In the genomic region with DNA sequence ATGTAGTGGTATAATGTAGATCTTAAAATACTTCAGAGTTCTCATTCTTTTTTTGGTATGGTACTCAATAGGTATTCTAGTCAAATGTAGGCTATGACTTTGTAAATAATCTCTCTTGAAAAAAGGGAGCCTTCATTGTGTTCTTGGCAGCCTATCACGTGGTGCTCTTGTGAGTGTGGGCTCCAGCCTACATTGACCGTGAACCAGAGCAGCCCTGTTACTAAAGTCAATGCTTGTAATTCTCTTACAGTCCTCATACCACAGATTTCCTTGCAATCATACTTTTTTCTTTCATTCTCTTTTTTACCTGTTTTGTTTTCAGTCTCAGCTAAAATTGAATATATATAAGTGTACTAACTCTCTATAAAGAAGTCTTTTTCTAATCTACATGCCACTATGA, we compare ENCODE assay signal across 8 cellular contexts. TPM values are rescaled to one million over a fixed set of nuclear protein-coding genes. Genes with fewer than 3 reads are reported as not detected.
A peak's percentile ranks its signal among the peaks of the same experiment; 100 is the strongest.
DNase-seq lines count a peak whose midpoint lies in the region; ATAC-seq, FAIRE-seq and TF ChIP-seq lines count a peak whose summit lies in the region.

No MANE protein-coding gene starts in this region.

- no peak overlapping the region for H2AK5ac ChIP-seq in H1 (ENCODE audit: low read depth, low read length)

- POLR2A ChIA-PET in H1 (lab: Charles Lee; ENCODE audit: partially characterized antibody): no interaction called here

- no peak overlapping the region for H3K9ac ChIP-seq in H1 (replicated peaks in 1 of 4; ENCODE audit: extremely low read depth in 1 of 4, low read depth in 3 of 4, low read length in 3 of 4)

- H3K23ac ChIP-seq in H1 (ENCODE audit: insufficient read length): no peak overlapping the region

- no peak for TF ChIP-seq EP300 in H1 (IDR thresholded peaks at IDR 0.05; ENCODE audit: borderline replicate concordance in 1 of 2, low read depth in 2 of 2, low read length in 2 of 2)

- H2AFZ ChIP-seq in H1 (ENCODE audit: low read length): no peak overlapping the region

- H3K79me2 ChIP-seq in H1 (ENCODE audit: control insufficient read depth in 1 of 2, insufficient read depth in 2 of 2, low read length in 2 of 2): peaks cover 30 to 100% of the 10 kb centered on the region in 2 experiments

- no peak overlapping the region for H2BK5ac ChIP-seq in H1 (ENCODE audit: low read depth, low read length)

- H4K8ac ChIP-seq in H1 (ENCODE audit: extremely low read depth, insufficient read depth, low read length): no peak overlapping the region

- intact Hi-C loops in psoas muscle (cut with DNase I): loop anchor here in 1 of 2 donors (10.0 kb wide), 1 partner anchor 137 kb away; no protein-coding TSS in a partner anchor

- no peak for FAIRE-seq in H1 (lab: Jason Lieb, UNC)

- H3K27me3 ChIP-seq in H1 (replicated peaks in 1 of 4; ENCODE audit: control insufficient read depth in 3 of 4, extremely low read depth in 1 of 4, insufficient read depth in 3 of 4, low read length in 3 of 4) (no peaks in the 10 kb centered on the region), psoas muscle (ENCODE audit: insufficient read depth in 3 of 3, low read length in 2 of 3) (no peaks in the 10 kb centered on the region)

- H3K4me1 ChIP-seq in H1 (replicated peaks in 1 of 4; ENCODE audit: control insufficient read depth in 3 of 4, insufficient read depth in 4 of 4, low read length in 3 of 4) (peaks cover 0 to 8% (median 2%) of the 10 kb centered on the region in 4 experiments; a peak in 2 of 7 replicates), psoas muscle (peaks cover 38% of the 10 kb centered on the region)

- H3K79me1 ChIP-seq in H1 (ENCODE audit: low read depth, low read length): peaks cover 9% of the 10 kb centered on the region; the same call in 1 of the 2 replicates

- H3K9me3 ChIP-seq in H1 (ENCODE audit: insufficient read depth in 2 of 2, low read depth in 1 of 2, low read length in 1 of 2): no peaks in the 10 kb centered on the region
- no peaks in the 10 kb centered on the region for H3K9me3 ChIP-seq in psoas muscle

- peaks cover 11 to 30% of the 10 kb centered on the region in 2 experiments for H4K20me1 ChIP-seq in H1 (replicated peaks in 1 of 2; ENCODE audit: control insufficient read depth in 1 of 2, insufficient read depth in 2 of 2, low read length in 2 of 2)

- no peak for TF ChIP-seq POLR2A in H1 (IDR thresholded peaks at IDR 0.05; ENCODE audit: control extremely low read depth in 1 of 2, low read depth in 2 of 2, low read length in 2 of 2)

- no peak overlapping the region for H3K4ac ChIP-seq in H1 (replicated peaks; ENCODE audit: insufficient read length, low read depth, low read length)

- no peaks in the 10 kb centered on the region for H3K23me2 ChIP-seq in H1 (ENCODE audit: low read depth, low read length)

- no peak overlapping the region for H4K91ac ChIP-seq in H1 (replicated peaks; ENCODE audit: insufficient read length, low read length)

- ATAC-seq in GM19395 (IDR thresholded peaks at IDR 0.05; ENCODE audit: unreplicated experiment) (peak; percentile 48), psoas muscle (peak; percentile 51 to 73 (median 64)), GM21423 (IDR thresholded peaks at IDR 0.05; ENCODE audit: unreplicated experiment) (no peak), GM18870 (IDR thresholded peaks at IDR 0.05; ENCODE audit: unreplicated experiment) (no peak)

- H3K27ac ChIP-seq in H1 (ENCODE audit: low read depth, low read length): no peak overlapping the region
- peak overlapping the region; percentile 51 for H3K27ac ChIP-seq in psoas muscle

- CTCF ChIA-PET in H1 (lab: Charles Lee; ENCODE audit: partially characterized antibody): no interaction called here

- no peak overlapping the region for H4K5ac ChIP-seq in H1 (ENCODE audit: insufficient read length, low read depth, low read length)

- H2BK12ac ChIP-seq in H1 (ENCODE audit: low read depth, low read length): no peak overlapping the region

- H3K14ac ChIP-seq in H1 (ENCODE audit: insufficient read length): no peak overlapping the region

- H2BK15ac ChIP-seq in H1 (ENCODE audit: low read length): no peak overlapping the region

- DNase-seq in NCI-H146 treated with DMSO at 0.1 percent for 48 hours (lab: John Stamatoyannopoulos, UW; ENCODE audit: unreplicated experiment) (peak; percentile 26), H1 (ENCODE audit: low read depth in 1 of 2, low spot score in 2 of 2) (no peak), psoas muscle (no peak)
- no peak for DNase-seq in effector CD8-positive, alpha-beta T cell (lab: John Stamatoyannopoulos, UW)
- DNase-seq in stimulated activated CD4-positive, alpha-beta T cell treated with anti-CD3 and anti-CD28 coated beads, Interleukin-2, amount 100 ng/mL, for 48 hours: no peak

- H2BK20ac ChIP-seq in H1 (ENCODE audit: low read length): no peak overlapping the region

- H3K18ac ChIP-seq in H1 (ENCODE audit: extremely low read depth, low read length): no peak overlapping the region

- H3K4me3 ChIP-seq in H1 (ENCODE audit: extremely low read depth in 1 of 4, insufficient read depth in 2 of 4, low read depth in 3 of 4, low read length in 4 of 4) (no peak overlapping the region), psoas muscle (peak overlapping the region; percentile 26)

- no peak for TF ChIP-seq RAD21 in H1 (IDR thresholded peaks at IDR 0.05 in 1 of 2, conservative IDR thresholded peaks at IDR 0.05 in 1 of 2; ENCODE audit: low read depth in 2 of 2, low read length in 2 of 2)

- WGBS in H1 (ENCODE audit: extremely low coverage in 1 of 2, insufficient coverage in 1 of 2, insufficient read length in 1 of 2, insufficient replicate concordance in 2 of 2, low coverage in 1 of 2, low lambda C conversion rate in 2 of 2, missing lambda C conversion rate in 1 of 2), 2 experiments: 39% methylated on average over 2 of the region's 2 CpGs; no CpG with 5 or more reads in 1 of the 2 experiments
- WGBS in psoas muscle, 3 donors: 0 to 5% (median 4%) methylated on average over 2 of the region's 2 CpGs

- H2BK120ac ChIP-seq in H1 (replicated peaks; ENCODE audit: low read depth, low read length): no peak overlapping the region

- H3K56ac ChIP-seq in H1 (replicated peaks; ENCODE audit: insufficient read length, low read depth, low read length): no peak overlapping the region

- no peaks in the 10 kb centered on the region for H3K36me3 ChIP-seq in H1 (ENCODE audit: control insufficient read depth in 2 of 4, insufficient read depth in 4 of 4, low read length in 3 of 4)
- H3K36me3 ChIP-seq in psoas muscle (ENCODE audit: insufficient read depth in 1 of 2, low read depth in 1 of 2): no peaks in the 10 kb centered on the region

- no peak for TF ChIP-seq CTCF in H1 (IDR thresholded peaks at IDR 0.05; ENCODE audit: control extremely low read depth in 1 of 3, insufficient read depth in 1 of 3, low read depth in 1 of 3, low read length in 3 of 3)
- TF ChIP-seq CTCF in psoas muscle (IDR thresholded peaks at IDR 0.05): no peak

- 0 out of 4 replicates have a peak overlapping the region, but pooled peaks of 1 of the 2 experiments have one; percentile 10 for H3K4me2 ChIP-seq in H1 (ENCODE audit: insufficient read depth in 1 of 2, low read depth in 2 of 2, low read length in 2 of 2)

TF ChIP-seq in H1, 55 proteins besides CTCF, POLR2A, EP300 and RAD21:
- TF ChIP-seq, protein P1, sequence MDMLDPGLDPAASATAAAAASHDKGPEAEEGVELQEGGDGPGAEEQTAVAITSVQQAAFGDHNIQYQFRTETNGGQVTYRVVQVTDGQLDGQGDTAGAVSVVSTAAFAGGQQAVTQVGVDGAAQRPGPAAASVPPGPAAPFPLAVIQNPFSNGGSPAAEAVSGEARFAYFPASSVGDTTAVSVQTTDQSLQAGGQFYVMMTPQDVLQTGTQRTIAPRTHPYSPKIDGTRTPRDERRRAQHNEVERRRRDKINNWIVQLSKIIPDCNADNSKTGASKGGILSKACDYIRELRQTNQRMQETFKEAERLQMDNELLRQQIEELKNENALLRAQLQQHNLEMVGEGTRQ (IDR thresholded peaks at IDR 0.05; ENCODE audit: low read length): peak; percentile 50
- TF ChIP-seq SIX5 (IDR thresholded peaks at IDR 0.05; ENCODE audit: low read depth, low read length): no peak

RNA-seq across cellular contexts. Expression of a gene that starts 31.1 kb away (rescaled TPM):
- 70.3 and 71.2 TPM in 2 replicates for total RNA-seq in H1 (2021; fragmentation: NEBNext Ultra II Directional; extraction: Animal tissue kit (Norgen Biotek cat#: 25700))
- polyA plus RNA-seq in H1 (2011; rRNA removed): 24.3 and 32.2 TPM in 2 replicates
- 23.8 TPM for polyA plus RNA-seq in H1 (2011; cell fraction: cytosol; rRNA removed)
- 72.6 TPM for polyA plus RNA-seq in H1 (2011; cell fraction: nucleus; rRNA removed)
- polyA plus RNA-seq in H1 (2012, experiment 1 of 2): 39.0 to 46.3 TPM (median 43.7 TPM) in 4 replicates
- 7.0 TPM for polyA plus RNA-seq in H1 (2012, experiment 2 of 2)
- polyA plus RNA-seq in H1 (2013, experiment 1 of 2): 29.4 TPM
- 29.7 TPM for polyA plus RNA-seq in H1 (2013, experiment 2 of 2)
- 124 and 131 TPM in 2 replicates for polyA minus RNA-seq in H1 (2011; rRNA and poly(A)+ RNA removed)
- polyA minus RNA-seq in H1 (2011; cell fraction: cytosol; rRNA and poly(A)+ RNA removed): 103 TPM
- polyA minus RNA-seq in H1 (2011; cell fraction: nucleus; rRNA and poly(A)+ RNA removed): 315 TPM
- total RNA-seq in psoas muscle: 10 to 100 TPM; 53.1 to 61.1 (median 55.8) TPM
- polyA plus RNA-seq in psoas muscle: 10 to 100 TPM in 2 of 3 donors, 1 to 10 TPM in 1; 8.1 to 29.2 (median 12.4) TPM

Comparison
In these comparisons a context has a peak if more than half of its experiments do, and no peak if none do; other contexts are left out.
1. ATAC-seq: peak in GM19395 (single experiment) and psoas muscle (4 of 4); none in GM21423 (single experiment) and GM18870 (single experiment).